Comparison of ENCODE assay signal across 16 cellular contexts in the genomic region with DNA sequence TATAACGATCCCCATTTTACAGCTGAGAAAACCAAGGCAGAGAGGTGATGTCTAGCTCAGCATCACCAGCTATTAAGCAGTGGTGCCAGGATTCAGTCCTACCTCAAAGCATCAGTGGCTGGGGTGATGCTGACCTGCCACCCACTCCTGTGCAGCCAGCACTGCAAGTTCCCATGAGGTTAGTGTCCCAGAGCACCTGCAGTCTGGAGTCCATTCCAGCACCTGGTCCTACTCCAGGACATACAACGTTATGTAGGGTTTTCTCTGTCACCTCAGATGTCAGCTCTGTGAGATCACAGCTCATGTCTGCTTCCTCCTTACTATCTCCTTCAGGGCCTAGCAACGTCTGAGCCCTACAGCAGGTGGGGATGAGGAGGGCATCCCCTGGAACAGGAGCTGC.
DNase-seq lines count a peak whose midpoint lies in the region; ATAC-seq, FAIRE-seq and TF ChIP-seq lines count a peak whose summit lies in the region.
"Had no signal": no experiment of that assay in that cellular context is flagged by ENCODE, and none has a peak within 500 bp of the region (broad histone marks: within the 10 kb centered on the region; RNA-seq: fewer than 3 reads in every experiment).

No MANE protein-coding gene starts in this region.

- H3K9me3 Mint-ChIP-seq in stimulated activated effector memory CD8-positive, alpha-beta T cell treated with anti-CD3 and anti-CD28 coated beads, Interleukin-12 subunit alpha, Interleukin-12 subunit beta, amount 100 ng/mL, for 72 hours: no peaks in the 10 kb centered on the region
- H3K9me3 Mint-ChIP-seq: CD8-positive, alpha-beta T cell had no signal

- no peak overlapping the region for H3K9ac ChIP-seq in kidney (ENCODE audit: low read length in 2 of 2)

- intact Hi-C loops in kidney (cut with DNase I): no loop called here

- H3K4me3 Mint-ChIP-seq in stimulated activated effector memory CD8-positive, alpha-beta T cell treated with anti-CD3 and anti-CD28 coated beads, Interleukin-12 subunit alpha, Interleukin-12 subunit beta, amount 100 ng/mL, for 72 hours: no peak overlapping the region
- H3K4me3 Mint-ChIP-seq: CD8-positive, alpha-beta T cell; H9 had no signal

- no peaks in the 10 kb centered on the region for H3K4me1 Mint-ChIP-seq in stimulated activated effector memory CD8-positive, alpha-beta T cell treated with anti-CD3 and anti-CD28 coated beads, Interleukin-12 subunit alpha, Interleukin-12 subunit beta, amount 100 ng/mL, for 72 hours

- ATAC-seq in stimulated activated effector memory CD8-positive, alpha-beta T cell treated with anti-CD3 and anti-CD28 coated beads, Interleukin-12 subunit alpha, Interleukin-12 subunit beta, amount 100 ng/mL, for 72 hours: peak; percentile 35
- no peak for ATAC-seq in GM21367 (IDR thresholded peaks at IDR 0.05; ENCODE audit: unreplicated experiment)
- ATAC-seq: CD8-positive, alpha-beta T cell had no signal

- no peak overlapping the region for H3K27ac Mint-ChIP-seq in stimulated activated effector memory CD8-positive, alpha-beta T cell treated with anti-CD3 and anti-CD28 coated beads, Interleukin-12 subunit alpha, Interleukin-12 subunit beta, amount 100 ng/mL, for 72 hours
- H3K27ac Mint-ChIP-seq: CD8-positive, alpha-beta T cell had no signal

- no peaks in the 10 kb centered on the region for H3K4me1 ChIP-seq in kidney (ENCODE audit: control insufficient read depth in 1 of 2, insufficient read depth in 1 of 2, low read depth in 1 of 2, low read length in 2 of 2)

- TF ChIP-seq CTCF in kidney (IDR thresholded peaks at IDR 0.05; ENCODE audit: borderline replicate concordance, extremely low read depth, insufficient read depth): no peak

- DNase-seq in D341Med (ENCODE audit: low spot score) (peak; percentile 7), kidney (peak; percentile 16), occipital lobe (lab: John Stamatoyannopoulos, UW) (no peak), cerebellum (ENCODE audit: low spot score) (no peak)
- DNase-seq in stimulated activated effector memory CD8-positive, alpha-beta T cell treated with anti-CD3 and anti-CD28 coated beads, Interleukin-12 subunit alpha, Interleukin-12 subunit beta, amount 100 ng/mL, for 72 hours (ENCODE audit: low spot score in 2 of 2): peak in 1 of 2 donors; percentile 22
- DNase-seq: DMS 273 treated with DMSO at 0.1 percent for 48 hours, EL, Kasumi-1, NCI-H1105 treated with DMSO at 0.1 percent for 48 hours, NCI-H187, NCI-H446 had no signal

- no peaks in the 10 kb centered on the region for H3K9me3 ChIP-seq in KOPT-K1 (ENCODE audit: insufficient read depth, low read length, poor library complexity, severe bottlenecking)
- H3K9me3 ChIP-seq in kidney (ENCODE audit: control insufficient read depth in 1 of 2, low read length in 2 of 2): no peaks in the 10 kb centered on the region

- H3K36me3 ChIP-seq in KOPT-K1 (ENCODE audit: insufficient read depth, low read length): no peaks in the 10 kb centered on the region
- H3K36me3 ChIP-seq in kidney (ENCODE audit: control insufficient read depth in 1 of 2, insufficient read depth in 2 of 2, low read length in 2 of 2): no peaks in the 10 kb centered on the region

- H3K36me3 Mint-ChIP-seq in stimulated activated effector memory CD8-positive, alpha-beta T cell treated with anti-CD3 and anti-CD28 coated beads, Interleukin-12 subunit alpha, Interleukin-12 subunit beta, amount 100 ng/mL, for 72 hours: no peaks in the 10 kb centered on the region
- H3K36me3 Mint-ChIP-seq: CD8-positive, alpha-beta T cell had no signal

- no peak overlapping the region for H3K4me3 ChIP-seq in kidney (ENCODE audit: low read length in 2 of 2)

- no peak for FAIRE-seq in kidney (lab: Jason Lieb, UNC)

- peak overlapping the region; percentile 14 for H3K27ac ChIP-seq in KOPT-K1 (ENCODE audit: low read depth, low read length, poor library complexity, severe bottlenecking)
- H3K27ac ChIP-seq in kidney (ENCODE audit: low read depth in 2 of 2, low read length in 2 of 2): no peak overlapping the region
- H3K27ac ChIP-seq: RWPE1 had no signal

Comparison
In these comparisons a context has a peak if more than half of its experiments do, and no peak if none do; other contexts are left out.
1. DNase-seq: peak in D341Med (single experiment) and kidney (single experiment); none in occipital lobe (single experiment) and cerebellum (single experiment).